In the genomic region with DNA sequence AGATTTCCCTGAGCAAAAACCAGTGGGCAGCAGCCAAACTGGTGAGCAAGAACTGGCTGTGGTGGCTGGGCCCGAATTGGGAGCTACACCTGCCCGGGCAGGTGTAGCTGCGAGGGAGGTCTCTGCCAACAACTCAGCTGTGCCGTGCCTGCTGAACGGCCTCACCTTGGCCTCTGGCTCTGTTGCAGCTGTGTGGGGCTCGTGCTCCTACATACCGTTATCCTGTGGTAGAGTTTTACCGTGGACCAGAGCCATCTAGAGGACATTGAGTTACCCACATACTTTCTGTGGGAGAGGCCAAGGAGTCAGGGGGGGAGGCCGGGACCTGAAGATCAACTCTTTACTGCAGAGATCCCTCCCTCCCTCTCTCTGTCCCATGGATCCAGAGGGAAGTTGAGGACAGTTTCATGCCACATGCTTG, we compare ENCODE assay signal across 8 cellular contexts. TPM values are rescaled to one million over a fixed set of nuclear protein-coding genes. Genes with fewer than 3 reads are reported as not detected.
A peak's percentile ranks its signal among the peaks of the same experiment; 100 is the strongest.
DNase-seq lines count a peak whose midpoint lies in the region; ATAC-seq and TF ChIP-seq lines count a peak whose summit lies in the region.

No MANE protein-coding gene starts in this region.

- no peak overlapping the region for H3K4me2 ChIP-seq in IMR-90 (ENCODE audit: low read depth, low read length)

- no peak overlapping the region for H3K56ac ChIP-seq in IMR-90 (ENCODE audit: extremely low read depth, insufficient read depth, low read length)

- no peak overlapping the region for H4K91ac ChIP-seq in IMR-90 (ENCODE audit: insufficient read depth, low read depth, low read length)

- no peaks in the 10 kb centered on the region for H3K9me1 ChIP-seq in IMR-90 (ENCODE audit: insufficient read depth, low read length)

- no peaks in the 10 kb centered on the region for H3K9me3 Mint-ChIP-seq in activated CD4-positive, alpha-beta T cell treated with anti-CD3 and anti-CD28 coated beads for 36 hours (ENCODE audit: low read depth)

- no peak overlapping the region for H4K8ac ChIP-seq in IMR-90 (ENCODE audit: low read depth in 2 of 2, low read length in 2 of 2)

- no peak overlapping the region for H2BK5ac ChIP-seq in IMR-90 (ENCODE audit: low read depth, low read length, poor library complexity, severe bottlenecking)

- no peak overlapping the region for H2BK120ac ChIP-seq in IMR-90 (ENCODE audit: low read depth, low read length)

- no peak overlapping the region for H2AFZ ChIP-seq in IMR-90 (replicated peaks; ENCODE audit: low read length, poor library complexity)

- POLR2A ChIA-PET in IMR-90 (lab: Charles Lee; ENCODE audit: unreplicated experiment) = no interaction called here
- POLR2A ChIA-PET in activated CD4-positive, alpha-beta T cell treated with anti-CD3 and anti-CD28 coated beads for 36 hours (lab: Charles Lee) = no interaction called here

- no peaks in the 10 kb centered on the region for H4K20me1 ChIP-seq in IMR-90 (ENCODE audit: insufficient read depth, low read length)

- no peak overlapping the region for H3K18ac ChIP-seq in IMR-90 (ENCODE audit: low read depth, low read length)

- H3K36me3 ChIP-seq in GM06990 (ENCODE audit: control insufficient read depth, insufficient read depth, low read length) (no peaks in the 10 kb centered on the region), IMR-90 (ENCODE audit: control insufficient read depth, insufficient read depth, low read length) (no peaks in the 10 kb centered on the region), liver (ENCODE audit: control insufficient read depth in 4 of 4, insufficient read depth in 3 of 4, low read depth in 1 of 4, low read length in 3 of 4) (no peaks in the 10 kb centered on the region), tibial artery (no peaks in the 10 kb centered on the region)

- no peak overlapping the region for H3K9ac ChIP-seq in IMR-90 (ENCODE audit: low read depth, low read length)
- H3K9ac ChIP-seq in liver (ENCODE audit: low read depth in 1 of 2, low read length in 2 of 2) = peak overlapping the region in 1 of 2 donors; percentile 59

- no peak overlapping the region for H4K5ac ChIP-seq in IMR-90 (ENCODE audit: low read depth, low read length)

- DNase-seq in GM06990 (ENCODE audit: extremely low read depth, insufficient read length) (no peak), IMR-90 (no peak), tibial artery (no peak), dorsolateral prefrontal cortex (no peak), NCI-H1436 (lab: John Stamatoyannopoulos, UW) (no peak)
- DNase-seq in activated CD4-positive, alpha-beta T cell treated with anti-CD3 and anti-CD28 coated beads for 36 hours = peak; percentile 36

- dilution Hi-C loops in IMR-90 (cut with HindIII; ENCODE audit: low sequenced_read_pairs, unreplicated experiment) = no loop called here

- in situ Hi-C loops in IMR-90 (cut with MboI; ENCODE audit: low sequenced_read_pairs) = no loop called here

- peak; percentile 48 for TF ChIP-seq CTCF in GM06990 (IDR thresholded peaks at IDR 0.05; ENCODE audit: insufficient read depth, low read length, poor library complexity, severe bottlenecking)
- TF ChIP-seq CTCF in IMR-90 (conservative IDR thresholded peaks at IDR 0.05; ENCODE audit: low read depth, low read length) = peak; percentile 12; the same call in 1 of the 2 replicates
- TF ChIP-seq CTCF in liver (IDR thresholded peaks at IDR 0.05; ENCODE audit: low read depth, low read length, missing input control) = peak; percentile 37
- no peak for TF ChIP-seq CTCF in tibial artery (IDR thresholded peaks at IDR 0.05)
- TF ChIP-seq CTCF in dorsolateral prefrontal cortex (IDR thresholded peaks at IDR 0.05 in 54 of 56, conservative IDR thresholded peaks at IDR 0.05 in 2 of 56; ENCODE audit: low read depth in 1 of 56, partially characterized antibody in 56 of 56) = peak in 22 of 56 donors; percentile 8 to 55 (median 19)

- TF ChIP-seq RAD21 in IMR-90 (IDR thresholded peaks at IDR 0.05; ENCODE audit: low read length) (no peak), liver (IDR thresholded peaks at IDR 0.05) (peak; percentile 78 to 84)

- no peak overlapping the region for H2AK9ac ChIP-seq in IMR-90 (replicated peaks; ENCODE audit: low read depth, low read length, poor library complexity)

- no peak overlapping the region for H2BK15ac ChIP-seq in IMR-90 (ENCODE audit: low read depth, low read length)

- BruUV-seq in IMR-90 (replicated peaks; lab: Mats Ljungman, UMichigan) = no TSS peak

- no peak overlapping the region for H3K4ac ChIP-seq in IMR-90 (ENCODE audit: low read depth, low read length)

- H3K27ac ChIP-seq in IMR-90 (ENCODE audit: insufficient read depth, low read length) (no peak overlapping the region), liver (ENCODE audit: low read depth in 1 of 2, low read length in 2 of 2) (peak overlapping the region; percentile 48 to 56), tibial artery (no peak overlapping the region), dorsolateral prefrontal cortex (no peak overlapping the region)

- no peak overlapping the region for H3K27ac Mint-ChIP-seq in activated CD4-positive, alpha-beta T cell treated with anti-CD3 and anti-CD28 coated beads for 36 hours

- no peak overlapping the region for H3K4me3 Mint-ChIP-seq in activated CD4-positive, alpha-beta T cell treated with anti-CD3 and anti-CD28 coated beads for 36 hours

- no peaks in the 10 kb centered on the region for H3K36me3 Mint-ChIP-seq in activated CD4-positive, alpha-beta T cell treated with anti-CD3 and anti-CD28 coated beads for 36 hours (ENCODE audit: low read depth)

- H3K4me3 ChIP-seq in GM06990 (replicated peaks; ENCODE audit: low read depth, low read length) (no peak overlapping the region), IMR-90 (ENCODE audit: insufficient read depth, low read depth, low read length) (no peak overlapping the region), liver (ENCODE audit: low read depth in 1 of 3, low read length in 3 of 3) (no peak overlapping the region), tibial artery (no peak overlapping the region), dorsolateral prefrontal cortex (no peak overlapping the region)

- H3K27me3 ChIP-seq in GM06990 (replicated peaks; ENCODE audit: control insufficient read depth, insufficient read depth, low read length) = no peaks in the 10 kb centered on the region
- H3K27me3 ChIP-seq in IMR-90 (ENCODE audit: control insufficient read depth, insufficient read depth, low read length) = peaks cover 15% of the 10 kb centered on the region
- no peaks in the 10 kb centered on the region for H3K27me3 ChIP-seq in liver (ENCODE audit: control insufficient read depth in 4 of 4, insufficient read depth in 4 of 4, low read length in 3 of 4)
- no peaks in the 10 kb centered on the region for H3K27me3 ChIP-seq in tibial artery
- H3K27me3 ChIP-seq in dorsolateral prefrontal cortex = no peaks in the 10 kb centered on the region

- H3K4me1 Mint-ChIP-seq in activated CD4-positive, alpha-beta T cell treated with anti-CD3 and anti-CD28 coated beads for 36 hours = peaks cover 20% of the 10 kb centered on the region

- TF ChIP-seq POLR2A in IMR-90 (IDR thresholded peaks at IDR 0.05; ENCODE audit: low read depth, low read length) = no peak

- H3K9me3 ChIP-seq in IMR-90 (ENCODE audit: control insufficient read depth, insufficient read depth, low read length) (no peaks in the 10 kb centered on the region), liver (ENCODE audit: control insufficient read depth in 4 of 4, low read length in 3 of 4) (no peaks in the 10 kb centered on the region), tibial artery (no peaks in the 10 kb centered on the region)

- H3K27me3 Mint-ChIP-seq in activated CD4-positive, alpha-beta T cell treated with anti-CD3 and anti-CD28 coated beads for 36 hours = no peaks in the 10 kb centered on the region

- H3K23ac ChIP-seq in IMR-90 (ENCODE audit: low read depth, low read length) = no peak overlapping the region

- H2AK5ac ChIP-seq in IMR-90 (ENCODE audit: low read depth, low read length) = no peak overlapping the region

- intact Hi-C loops in IMR-90 (cut with micrococcal nuclease) = no loop called here
- intact Hi-C loops in activated CD4-positive, alpha-beta T cell treated with anti-CD3 and anti-CD28 coated beads for 36 hours (cut with DNase I, micrococcal nuclease) = loop anchor here (1.0 to 2.0 kb wide), 2 partner anchors 172 kb away; no protein-coding TSS in a partner anchor
- intact Hi-C loops in tibial artery (cut with DNase I; ENCODE audit: low total_unique reads) = loop anchor here (10.0 kb wide), 1 partner anchor 620 kb away; no protein-coding TSS in a partner anchor
- intact Hi-C loops in dorsolateral prefrontal cortex (cut with DNase I) = no loop called here

- no peak overlapping the region for H2BK20ac ChIP-seq in IMR-90 (ENCODE audit: low read depth, low read length)

- CTCF ChIA-PET in IMR-90 (lab: Yijun Ruan, JAX) = no interaction called here
- CTCF ChIA-PET in activated CD4-positive, alpha-beta T cell treated with anti-CD3 and anti-CD28 coated beads for 36 hours (lab: Charles Lee) = interaction anchor here (0.5 kb wide), 1 partner anchor 498 kb away, joined by 3 read pairs; no protein-coding TSS in a partner anchor

- no peaks in the 10 kb centered on the region for H3K79me1 ChIP-seq in IMR-90 (ENCODE audit: low read depth in 1 of 2, low read length in 2 of 2)

- H3K4me1 ChIP-seq in IMR-90 (ENCODE audit: control insufficient read depth, insufficient read depth, low read length) (no peaks in the 10 kb centered on the region), liver (ENCODE audit: control insufficient read depth in 4 of 4, insufficient read depth in 4 of 4, low read length in 3 of 4) (peaks cover 0 to 45% (median 21%) of the 10 kb centered on the region in 4 donors), tibial artery (peaks cover 0 to 16% (median 9%) of the 10 kb centered on the region in 4 donors)

- ATAC-seq in GM21367 (IDR thresholded peaks at IDR 0.05; ENCODE audit: unreplicated experiment) = peak; percentile 50
- peak; percentile 35; the same call in 1 of the 2 replicates for ATAC-seq in IMR-90 (ENCODE audit: low read depth)
- peak; percentile 77 for ATAC-seq in activated CD4-positive, alpha-beta T cell treated with anti-CD3 and anti-CD28 coated beads for 36 hours

- 10% methylated on average over 2 of the region's 9 CpGs; no CpG with 5 or more reads in 1 of the 2 experiments for WGBS in IMR-90 (ENCODE audit: extremely low coverage in 2 of 2, insufficient read length in 1 of 2), 2 experiments
- 24% methylated on average over 9 of the region's 9 CpGs for WGBS in liver

- no peak overlapping the region for H3K14ac ChIP-seq in IMR-90 (replicated peaks; ENCODE audit: low read depth, low read length)

TF ChIP-seq in IMR-90, 13 proteins besides CTCF, POLR2A, EP300 and RAD21 (continues in another document):
- TF ChIP-seq RFX5 (IDR thresholded peaks at IDR 0.05; ENCODE audit: low read depth, low read length) = no peak

TF ChIP-seq in liver, 16 proteins besides CTCF, POLR2A, EP300 and RAD21 (continues in another document):
- TF ChIP-seq FOXA1 (IDR thresholded peaks at IDR 0.05) (no peak), HNF4G (IDR thresholded peaks at IDR 0.05) (peak; percentile 28)

RNA-seq across cellular contexts. Expression of a gene that starts 8.0 kb away (rescaled TPM):
- total RNA-seq in IMR-90 (2012; rRNA removed) (0.18 and 0.28 TPM in 2 replicates), liver (10 to 100 TPM in 1 of 2 donors, 1 to 10 TPM in 1; 8.2 to 19.5 TPM), dorsolateral prefrontal cortex (10 to 100 TPM in 72 of 120 experiments, 1 to 10 TPM in 48; 5.6 to 17.7 (median 10.8) TPM)
- polyA plus RNA-seq in IMR-90 (2012; rRNA removed) (0.50 and 0.87 TPM in 2 replicates), liver (10 to 100 TPM; 22.2 to 31.1 TPM)
- polyA plus RNA-seq in IMR-90 (2012; cell fraction: cytosol; rRNA removed) = 0.16 and 0.32 TPM in 2 replicates
- polyA plus RNA-seq in IMR-90 (2012; cell fraction: nucleus; rRNA removed; ENCODE audit: low replicate concordance) = 0.07 and 1.2 TPM in 2 replicates
- 10 to 100 TPM; 11.3 TPM for total RNA-seq in activated CD4-positive, alpha-beta T cell treated with anti-CD3 and anti-CD28 coated beads for 36 hours

Comparison
In these comparisons a context has a peak if more than half of its experiments do, and no peak if none do; other contexts are left out.
1. CTCF ChIP-seq: peak in GM06990 (single experiment), IMR-90 (single experiment) and liver (single experiment); none in tibial artery (0 of 2).
2. H3K27ac ChIP-seq: peak in liver (2 of 2); none in IMR-90 (single experiment), tibial artery (0 of 2) and dorsolateral prefrontal cortex (0 of 59).
3. intact Hi-C loops: an anchor here in activated CD4-positive, alpha-beta T cell treated with anti-CD3 and anti-CD28 coated beads for 36 hours (1.0 to 2.0 kb wide) and tibial artery (10.0 kb wide); none called in IMR-90 and dorsolateral prefrontal cortex.
4. Peak in every context shown above with its lines, with median percentiles within 50 percentile points of each other: ATAC-seq.